ENCODE assay signal across 9 cellular contexts in the genomic region with DNA sequence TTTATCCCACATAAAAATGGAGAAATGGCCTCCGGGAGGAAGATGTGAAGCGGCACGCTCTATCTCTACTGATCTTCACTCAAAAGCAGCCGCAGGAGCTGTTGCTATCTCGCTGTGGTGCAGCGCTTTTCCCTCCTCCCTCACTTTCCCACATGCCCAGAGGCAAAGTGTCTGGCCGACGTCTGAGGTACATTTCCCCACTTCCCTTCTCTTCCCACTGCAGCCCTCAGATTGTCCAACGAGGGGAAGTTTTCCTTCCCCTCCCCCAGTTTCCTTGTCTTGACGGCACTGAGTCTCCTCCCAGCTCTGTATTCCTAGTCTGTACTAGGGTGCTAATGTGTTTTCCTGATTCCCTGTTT. TPM values are rescaled to one million over a fixed set of nuclear protein-coding genes. Genes with fewer than 3 reads are reported as not detected.
DNase-seq lines count a peak whose midpoint lies in the region; ATAC-seq and TF ChIP-seq lines count a peak whose summit lies in the region.
"Had no signal": no experiment of that assay in that cellular context is flagged by ENCODE, and none has a peak within 500 bp of the region (broad histone marks: within the 10 kb centered on the region; RNA-seq: fewer than 3 reads in every experiment).

No MANE protein-coding gene starts in this region.

- H3K27me3 ChIP-seq in SK-N-SH (ENCODE audit: insufficient read depth): peaks cover 47% of the 10 kb centered on the region
- H3K27me3 ChIP-seq in gastroesophageal sphincter: peaks cover 51% of the 10 kb centered on the region
- H3K27me3 ChIP-seq in psoas muscle (ENCODE audit: insufficient read depth in 3 of 3, low read length in 2 of 3): peaks cover 0 to 21% (median 0%) of the 10 kb centered on the region in 3 donors

- no peaks in the 10 kb centered on the region for H3K9me2 ChIP-seq in SK-N-SH

- no peaks in the 10 kb centered on the region for H3K79me2 ChIP-seq in SK-N-SH (ENCODE audit: insufficient read depth)

- H3F3A ChIP-seq in SK-N-SH (replicated peaks; ENCODE audit: insufficient read depth): no peaks in the 10 kb centered on the region

- TF ChIP-seq CTCF in SK-N-SH (IDR thresholded peaks at IDR 0.05) (no peak), gastroesophageal sphincter (IDR thresholded peaks at IDR 0.05) (no peak), psoas muscle (IDR thresholded peaks at IDR 0.05) (no peak)

- no peak for TF ChIP-seq EP300 in SK-N-SH (IDR thresholded peaks at IDR 0.05; ENCODE audit: borderline replicate concordance in 1 of 2, low read depth in 1 of 2, low read length in 1 of 2)
- no peak for TF ChIP-seq EP300 in gastroesophageal sphincter (IDR thresholded peaks at IDR 0.05)

- CTCF ChIA-PET in SK-N-SH (lab: Yijun Ruan, JAX): no interaction called here

- TF ChIP-seq RAD21 in SK-N-SH (IDR thresholded peaks at IDR 0.05; ENCODE audit: low read length): no peak

- H4K20me1 ChIP-seq in SK-N-SH (ENCODE audit: insufficient read depth): no peaks in the 10 kb centered on the region

- H2AFZ ChIP-seq in SK-N-SH (ENCODE audit: low read depth): no peak overlapping the region

- POLR2A ChIA-PET in SK-N-SH (lab: Yijun Ruan, JAX): no interaction called here

- H3K36me3 ChIP-seq in SK-N-SH (replicated peaks in 1 of 2; ENCODE audit: control insufficient read depth in 1 of 2, insufficient read depth in 2 of 2, low read length in 1 of 2) (no peaks in the 10 kb centered on the region), gastroesophageal sphincter (no peaks in the 10 kb centered on the region), psoas muscle (ENCODE audit: insufficient read depth in 1 of 2, low read depth in 1 of 2) (no peaks in the 10 kb centered on the region)

- ATAC-seq in GM18498 (IDR thresholded peaks at IDR 0.05; ENCODE audit: unreplicated experiment) (peak; percentile 20), gastroesophageal sphincter (peak; percentile 45), psoas muscle (peak in 3 of 4 donors; percentile 22 to 52 (median 31)), GM21528 (IDR thresholded peaks at IDR 0.05; ENCODE audit: low FRiP score, unreplicated experiment) (no peak)

- H3K9me3 ChIP-seq in SK-N-SH (no peaks in the 10 kb centered on the region), gastroesophageal sphincter (no peaks in the 10 kb centered on the region), psoas muscle (no peaks in the 10 kb centered on the region)

- no peak overlapping the region for H3K27ac ChIP-seq in SK-N-SH (ENCODE audit: low read depth in 2 of 2, low read length in 1 of 2)
- peak overlapping the region in 3 of 4 donors; percentile 12 to 36 (median 34) for H3K27ac ChIP-seq in gastroesophageal sphincter
- H3K27ac ChIP-seq in psoas muscle: no peak overlapping the region
- H3K27ac ChIP-seq: epithelial cell of prostate had no signal

- intact Hi-C loops in psoas muscle (cut with DNase I): loop anchor here (10.0 kb wide), 1 partner anchor 468 kb away; no protein-coding TSS in a partner anchor

- no peak for TF ChIP-seq POLR2A in gastroesophageal sphincter (IDR thresholded peaks at IDR 0.05)

- 2% methylated on average over 6 of the region's 10 CpGs for WGBS in SK-N-SH (ENCODE audit: low lambda C conversion rate)
- 0% methylated on average over 5 to 10 of the region's 10 CpGs for WGBS in gastroesophageal sphincter (ENCODE audit: low coverage in 1 of 2), 2 donors
- WGBS in psoas muscle, 3 donors: 3 to 5% (median 3%) methylated on average over 10 of the region's 10 CpGs

- H3K4me3 ChIP-seq in SK-N-SH (ENCODE audit: low read depth in 2 of 2, low read length in 1 of 2) (peak overlapping the region; percentile 25 to 50; a peak in 2 of 4 replicates), gastroesophageal sphincter (peak overlapping the region; percentile 19 to 60), psoas muscle (peak overlapping the region; percentile 73)

- H3K4me1 ChIP-seq in SK-N-SH (ENCODE audit: control insufficient read depth in 1 of 2, insufficient read depth in 2 of 2, low read depth in 1 of 2, low read length in 1 of 2): peaks cover 0 to 5% of the 10 kb centered on the region in 2 experiments; a peak in 1 of 4 replicates
- H3K4me1 ChIP-seq in gastroesophageal sphincter: peaks cover 0 to 20% (median 5%) of the 10 kb centered on the region in 3 donors
- no peaks in the 10 kb centered on the region for H3K4me1 ChIP-seq in psoas muscle

- no peak overlapping the region for H3K9ac ChIP-seq in SK-N-SH

- peak overlapping the region; percentile 76 for H3K4me2 ChIP-seq in SK-N-SH

- DNase-seq in SK-N-SH (no peak), psoas muscle (no peak)
- DNase-seq in effector CD8-positive, alpha-beta T cell (lab: John Stamatoyannopoulos, UW): no peak
- no peak for DNase-seq in activated effector memory CD4-positive, alpha-beta T cell treated with Interleukin-2 at 50 U/mL for 16 hours
- no peak for DNase-seq in activated CD8-positive, alpha-beta memory T cell treated with anti-CD3 and anti-CD28 coated beads for 24 hours

TF ChIP-seq in SK-N-SH, 30 proteins besides CTCF, POLR2A, EP300 and RAD21:
- TF ChIP-seq FOXJ3 (CRISPR knock-in tag; IDR thresholded peaks at IDR 0.05) (no peak), TEAD4 (IDR thresholded peaks at IDR 0.05; ENCODE audit: borderline replicate concordance, insufficient read depth) (no peak), FOSL2 (IDR thresholded peaks at IDR 0.05; ENCODE audit: borderline replicate concordance, low read depth) (no peak), NFIC (IDR thresholded peaks at IDR 0.05; ENCODE audit: borderline replicate concordance) (no peak), POLR2AphosphoS5 (IDR thresholded peaks at IDR 0.05; ENCODE audit: low read depth, low read length) (no peak)
- TF ChIP-seq, protein P1, sequence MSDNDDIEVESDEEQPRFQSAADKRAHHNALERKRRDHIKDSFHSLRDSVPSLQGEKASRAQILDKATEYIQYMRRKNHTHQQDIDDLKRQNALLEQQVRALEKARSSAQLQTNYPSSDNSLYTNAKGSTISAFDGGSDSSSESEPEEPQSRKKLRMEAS (IDR thresholded peaks at IDR 0.05; ENCODE audit: low read depth): no peak
TF ChIP-seq in SK-N-SH: peak in this region for 0.

RNA-seq across cellular contexts. Expression of a gene that starts 0.7 kb away (rescaled TPM):
- not detected in 2 replicates for polyA plus RNA-seq in SK-N-SH (2012; rRNA removed)
- polyA plus RNA-seq in SK-N-SH (2012; cell fraction: cytosol; rRNA removed): 0.01 TPM in 2 replicates
- polyA plus RNA-seq in SK-N-SH (2012; cell fraction: nucleus; rRNA removed): not detected in 2 replicates
- 1 to 10 TPM in 2 of 4 donors, under 1 TPM in 2; 0.40 to 1.8 (median 1.0) TPM for total RNA-seq in gastroesophageal sphincter
- total RNA-seq in psoas muscle: under 1 TPM; 0.14 to 0.52 (median 0.36) TPM
- polyA plus RNA-seq in psoas muscle: 1 to 10 TPM in 1 of 3 donors, under 1 TPM in 2; 0.35 to 1.5 (median 0.36) TPM

Comparison
In these comparisons a context has a peak if more than half of its experiments do, and no peak if none do; other contexts are left out.
1. H3K27ac ChIP-seq: peak in gastroesophageal sphincter (3 of 4); none in SK-N-SH (0 of 2) and psoas muscle (single experiment).
2. Peak in every context shown above with its lines, with median percentiles within 50 percentile points of each other: H3K4me3 ChIP-seq.